8 cellular contexts compared by ENCODE assay signal in the genomic region with DNA sequence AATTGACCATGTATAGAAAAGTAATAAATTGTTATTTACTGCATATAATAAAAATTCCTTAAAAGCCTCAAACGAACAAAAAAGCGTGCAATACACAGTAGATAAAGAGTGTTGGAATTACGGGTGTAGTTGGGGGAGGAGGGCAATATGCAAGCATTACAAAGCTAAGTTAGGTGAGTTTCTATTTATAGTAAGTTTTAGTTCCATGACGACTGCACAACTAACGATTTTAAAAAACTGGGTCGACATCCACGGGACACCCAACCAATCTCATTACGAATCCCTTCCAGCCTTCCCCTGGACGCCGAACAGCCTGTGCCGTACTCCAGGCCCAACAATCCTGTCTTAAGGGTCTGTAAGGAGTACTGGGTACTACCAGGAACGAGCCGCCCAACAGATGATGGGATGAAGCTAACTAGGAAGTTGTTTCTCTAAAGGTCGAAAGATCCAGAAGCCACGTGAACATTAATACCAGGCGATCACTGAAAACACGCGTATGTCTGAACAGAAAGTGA. TPM values are rescaled to one million over a fixed set of nuclear protein-coding genes. Genes with fewer than 3 reads are reported as not detected.
A peak's percentile ranks its signal among the peaks of the same experiment; 100 is the strongest.
DNase-seq lines count a peak whose midpoint lies in the region; ATAC-seq, FAIRE-seq and TF ChIP-seq lines count a peak whose summit lies in the region.

No MANE protein-coding gene starts in this region.

- FAIRE-seq in H1 (lab: Jason Lieb, UNC), result no peak

- H4K5ac ChIP-seq in H1 (ENCODE audit: insufficient read length, low read depth, low read length), result no peak overlapping the region

- no peaks in the 10 kb centered on the region for H3K27me3 Mint-ChIP-seq in neural crest cell (ENCODE audit: low read depth)

- no peak for TF ChIP-seq RAD21 in H1 (IDR thresholded peaks at IDR 0.05 in 1 of 2, conservative IDR thresholded peaks at IDR 0.05 in 1 of 2; ENCODE audit: low read depth in 2 of 2, low read length in 2 of 2)

- H3K14ac ChIP-seq in H1 (ENCODE audit: insufficient read length), result no peak overlapping the region

- peaks cover 31% of the 10 kb centered on the region for H3K36me3 ChIP-seq in OCI-LY3 (replicated peaks; ENCODE audit: low read depth, low read length)
- peaks cover 2 to 16% (median 6%) of the 10 kb centered on the region in 4 experiments; a peak in 4 of 8 replicates for H3K36me3 ChIP-seq in H1 (ENCODE audit: control insufficient read depth in 2 of 4, insufficient read depth in 4 of 4, low read length in 3 of 4)
- H3K36me3 ChIP-seq in adrenal gland (replicated peaks in 1 of 2), result no peaks in the 10 kb centered on the region

- no peak overlapping the region for H3K23ac ChIP-seq in H1 (ENCODE audit: insufficient read length)

- no peak overlapping the region for H2AFZ ChIP-seq in OCI-LY3 (ENCODE audit: low read depth, low read length)
- H2AFZ ChIP-seq in H1 (ENCODE audit: low read length), result no peak overlapping the region; the same call in 1 of the 2 replicates

- no peak overlapping the region for H2AK5ac ChIP-seq in H1 (ENCODE audit: low read depth, low read length)

- H3K9me3 ChIP-seq in OCI-LY3 (ENCODE audit: insufficient read depth, low read length) (no peaks in the 10 kb centered on the region), H1 (ENCODE audit: insufficient read depth in 2 of 2, low read depth in 1 of 2, low read length in 1 of 2) (no peaks in the 10 kb centered on the region), adrenal gland (replicated peaks in 1 of 3) (no peaks in the 10 kb centered on the region)

- DNase-seq in ACHN (peak; percentile 20), H1 (ENCODE audit: low read depth in 1 of 2, low spot score in 2 of 2) (no peak), neural crest cell (ENCODE audit: low read depth, low spot score) (no peak), SKM-1 (lab: John Stamatoyannopoulos, UW; ENCODE audit: unreplicated experiment) (no peak), caudate nucleus (lab: John Stamatoyannopoulos, UW) (no peak), adrenal gland (no peak)

- no peak overlapping the region for H3K4ac ChIP-seq in H1 (replicated peaks; ENCODE audit: insufficient read length, low read depth, low read length)

- peak overlapping the region; percentile 91 for H3K4me3 Mint-ChIP-seq in neural crest cell

- H2BK5ac ChIP-seq in H1 (ENCODE audit: low read depth, low read length), result peak overlapping the region; percentile 52; the same call in 1 of the 2 replicates

- no peak overlapping the region for H4K91ac ChIP-seq in H1 (replicated peaks; ENCODE audit: insufficient read length, low read length)

- H2BK120ac ChIP-seq in H1 (replicated peaks; ENCODE audit: low read depth, low read length), result no peak overlapping the region

- POLR2A ChIA-PET in H1 (lab: Charles Lee; ENCODE audit: partially characterized antibody), result interaction anchor here (0.9 to 1.9 kb wide), 5 partner anchors 9 to 320 kb away, joined by 3 to 5 read pairs (median 4); a partner anchor contains a TSS

- no peaks in the 10 kb centered on the region for H3K27me3 ChIP-seq in OCI-LY3 (ENCODE audit: low read depth, low read length)
- H3K27me3 ChIP-seq in H1 (replicated peaks in 1 of 4; ENCODE audit: control insufficient read depth in 3 of 4, extremely low read depth in 1 of 4, insufficient read depth in 3 of 4, low read length in 3 of 4), result no peaks in the 10 kb centered on the region
- H3K27me3 ChIP-seq in adrenal gland, result no peaks in the 10 kb centered on the region

- peak overlapping the region; percentile 92 for H3K27ac Mint-ChIP-seq in neural crest cell (ENCODE audit: unreplicated experiment)

- CTCF ChIA-PET in H1 (lab: Charles Lee; ENCODE audit: partially characterized antibody), result interaction anchor here (1.2 to 2.7 kb wide), 7 partner anchors 8 to 755 kb away, joined by 3 to 13 read pairs (median 5); no protein-coding TSS in a partner anchor

- H3K4me1 ChIP-seq in OCI-LY3 (ENCODE audit: low read length), result peaks cover 34% of the 10 kb centered on the region
- H3K4me1 ChIP-seq in H1 (replicated peaks in 1 of 4; ENCODE audit: control insufficient read depth in 3 of 4, insufficient read depth in 4 of 4, low read length in 3 of 4), result 0 out of 7 replicates have a peak, but pooled peaks cover 0 to 2% (median 0%) of the 10 kb centered on the region in 4 experiments
- peaks cover 5 to 13% of the 10 kb centered on the region in 2 donors for H3K4me1 ChIP-seq in adrenal gland (replicated peaks in 1 of 2)

- H3K36me3 Mint-ChIP-seq in neural crest cell (ENCODE audit: low read depth), result no peaks in the 10 kb centered on the region

- 16% methylated on average over 18 of the region's 18 CpGs; no CpG with 5 or more reads in 1 of the 2 experiments for WGBS in H1 (ENCODE audit: extremely low coverage in 1 of 2, insufficient coverage in 1 of 2, insufficient read length in 1 of 2, insufficient replicate concordance in 2 of 2, low coverage in 1 of 2, low lambda C conversion rate in 2 of 2, missing lambda C conversion rate in 1 of 2), 2 experiments
- 4 to 6% (median 4%) methylated on average over 18 of the region's 18 CpGs for WGBS in adrenal gland, 4 donors

- no peak overlapping the region for H3K56ac ChIP-seq in H1 (replicated peaks; ENCODE audit: insufficient read length, low read depth, low read length)

- no peak for TF ChIP-seq POLR2A in H1 (IDR thresholded peaks at IDR 0.05; ENCODE audit: control extremely low read depth in 1 of 2, low read depth in 2 of 2, low read length in 2 of 2)
- no peak for TF ChIP-seq POLR2A in adrenal gland (IDR thresholded peaks at IDR 0.05)

- H3K4me2 ChIP-seq in OCI-LY3 (ENCODE audit: low read length) (peak overlapping the region; percentile 72), H1 (ENCODE audit: insufficient read depth in 1 of 2, low read depth in 2 of 2, low read length in 2 of 2) (peak overlapping the region; percentile 79 to 94)

- no peak overlapping the region for H2BK20ac ChIP-seq in H1 (ENCODE audit: low read length)

- H3K4me3 ChIP-seq in OCI-LY3 (ENCODE audit: low read length) (peak overlapping the region; percentile 95), H1 (ENCODE audit: extremely low read depth in 1 of 4, insufficient read depth in 2 of 4, low read depth in 3 of 4, low read length in 4 of 4) (peak overlapping the region; percentile 86 to 98 (median 94)), adrenal gland (peak overlapping the region in 2 of 4 donors; percentile 38 to 62)

- no peak overlapping the region; the same call in 1 of the 2 replicates for H3K18ac ChIP-seq in H1 (ENCODE audit: extremely low read depth, low read length)

- intact Hi-C loops in adrenal gland (cut with DNase I), result no loop called here

- H2BK12ac ChIP-seq in H1 (ENCODE audit: low read depth, low read length), result no peak overlapping the region

- H3K23me2 ChIP-seq in H1 (ENCODE audit: low read depth, low read length), result peaks cover 7% of the 10 kb centered on the region

- no peaks in the 10 kb centered on the region for H3K9me3 Mint-ChIP-seq in neural crest cell

- H3K79me2 ChIP-seq in OCI-LY3 (ENCODE audit: low read length) (peaks cover 56% of the 10 kb centered on the region), H1 (ENCODE audit: control insufficient read depth in 1 of 2, insufficient read depth in 2 of 2, low read length in 2 of 2) (peaks cover 4 to 34% of the 10 kb centered on the region in 2 experiments)

- H2BK15ac ChIP-seq in H1 (ENCODE audit: low read length), result no peak overlapping the region

- H4K20me1 ChIP-seq in OCI-LY3 (ENCODE audit: insufficient read depth, low read length) (no peaks in the 10 kb centered on the region), H1 (replicated peaks in 1 of 2; ENCODE audit: control insufficient read depth in 1 of 2, insufficient read depth in 2 of 2, low read length in 2 of 2) (peaks cover 0 to 3% of the 10 kb centered on the region in 2 experiments)

- TF ChIP-seq CTCF in OCI-LY3 (IDR thresholded peaks at IDR 0.05; ENCODE audit: low read depth, low read length) (no peak), H1 (IDR thresholded peaks at IDR 0.05; ENCODE audit: control extremely low read depth in 1 of 3, insufficient read depth in 1 of 3, low read depth in 1 of 3, low read length in 3 of 3) (no peak), neural crest cell (conservative IDR thresholded peaks at IDR 0.05) (no peak), adrenal gland (IDR thresholded peaks at IDR 0.05) (no peak)

- H4K8ac ChIP-seq in H1 (ENCODE audit: extremely low read depth, insufficient read depth, low read length), result peak overlapping the region; percentile 96

- peak overlapping the region; percentile 98 for H3K27ac ChIP-seq in OCI-LY3 (ENCODE audit: low read length)
- H3K27ac ChIP-seq in H1 (ENCODE audit: low read depth, low read length), result peak overlapping the region; percentile 55
- H3K27ac ChIP-seq in caudate nucleus (ENCODE audit: low read depth, low read length), result no peak overlapping the region
- no peak overlapping the region for H3K27ac ChIP-seq in adrenal gland

- no peak for TF ChIP-seq EP300 in H1 (IDR thresholded peaks at IDR 0.05; ENCODE audit: borderline replicate concordance in 1 of 2, low read depth in 2 of 2, low read length in 2 of 2)

- H3K79me1 ChIP-seq in H1 (ENCODE audit: low read depth, low read length), result no peaks in the 10 kb centered on the region

- in situ Hi-C loops in ACHN (cut with HindIII; ENCODE audit: low pct_ligation_motif_present, low pct_unique_long_range_greater_than_20kb, low sequenced_read_pairs), result no loop called here

- H3K9ac ChIP-seq in OCI-LY3 (ENCODE audit: low read length) (peak overlapping the region; percentile 91), H1 (replicated peaks in 1 of 4; ENCODE audit: extremely low read depth in 1 of 4, low read depth in 3 of 4, low read length in 3 of 4) (peak overlapping the region; percentile 68 to 96 (median 88))

- peak; percentile 0 for ATAC-seq in GM18502 (IDR thresholded peaks at IDR 0.05; ENCODE audit: poor library complexity, unreplicated experiment)

- peaks cover 17% of the 10 kb centered on the region for H3K4me1 Mint-ChIP-seq in neural crest cell

RNA-seq across cellular contexts. Expression of a gene that starts 0.7 kb away (rescaled TPM):
- total RNA-seq in H1 (2021; fragmentation: NEBNext Ultra II Directional; extraction: Animal tissue kit (Norgen Biotek cat#: 25700)), result 15.3 and 16.1 TPM in 2 replicates
- 2.5 and 3.6 TPM in 2 replicates for polyA plus RNA-seq in H1 (2011; rRNA removed)
- polyA plus RNA-seq in H1 (2011; cell fraction: cytosol; rRNA removed), result 5.1 TPM
- 5.7 TPM for polyA plus RNA-seq in H1 (2011; cell fraction: nucleus; rRNA removed)
- 7.4 to 11.7 TPM (median 9.7 TPM) in 4 replicates for polyA plus RNA-seq in H1 (2012, experiment 1 of 2)
- 0.29 TPM for polyA plus RNA-seq in H1 (2012, experiment 2 of 2)
- 6.4 TPM for polyA plus RNA-seq in H1 (2013, experiment 1 of 2)
- 5.6 TPM for polyA plus RNA-seq in H1 (2013, experiment 2 of 2)
- 15.4 and 20.9 TPM in 2 replicates for polyA minus RNA-seq in H1 (2011; rRNA and poly(A)+ RNA removed)
- 17.8 TPM for polyA minus RNA-seq in H1 (2011; cell fraction: cytosol; rRNA and poly(A)+ RNA removed)
- 39.4 TPM for polyA minus RNA-seq in H1 (2011; cell fraction: nucleus; rRNA and poly(A)+ RNA removed)
- total RNA-seq in neural crest cell, result 16.9 and 17.8 TPM in 2 replicates
- under 1 TPM; 0.06 to 0.81 (median 0.38) TPM for total RNA-seq in adrenal gland
- under 1 TPM; 0.24 to 0.64 (median 0.59) TPM for polyA plus RNA-seq in adrenal gland

RNA-seq across cellular contexts. Expression of a gene that starts 22.6 kb away (rescaled TPM):
- not detected in 2 replicates for total RNA-seq in H1 (2021; fragmentation: NEBNext Ultra II Directional; extraction: Animal tissue kit (Norgen Biotek cat#: 25700))
- polyA plus RNA-seq in H1 (2011; rRNA removed), result not detected in 2 replicates
- not detected for polyA plus RNA-seq in H1 (2011; cell fraction: cytosol; rRNA removed)
- not detected for polyA plus RNA-seq in H1 (2011; cell fraction: nucleus; rRNA removed)
- not detected in 4 replicates for polyA plus RNA-seq in H1 (2012, experiment 1 of 2)
- not detected for polyA plus RNA-seq in H1 (2012, experiment 2 of 2)
- polyA plus RNA-seq in H1 (2013, experiment 1 of 2), result not detected
- not detected for polyA plus RNA-seq in H1 (2013, experiment 2 of 2)
- polyA minus RNA-seq in H1 (2011; rRNA and poly(A)+ RNA removed), result 0.25 TPM in 1 of 2 replicates, not detected in the other
- polyA minus RNA-seq in H1 (2011; cell fraction: cytosol; rRNA and poly(A)+ RNA removed), result not detected
- not detected for polyA minus RNA-seq in H1 (2011; cell fraction: nucleus; rRNA and poly(A)+ RNA removed)
- not detected in 2 replicates for total RNA-seq in neural crest cell
- total RNA-seq in adrenal gland, result not detected
- polyA plus RNA-seq in adrenal gland, result not detected

RNA-seq across cellular contexts. Expression of a gene that starts 48.1 kb away (rescaled TPM):
- total RNA-seq in H1 (2021; fragmentation: NEBNext Ultra II Directional; extraction: Animal tissue kit (Norgen Biotek cat#: 25700)), result 0.06 TPM in 1 of 2 replicates, not detected in the other
- polyA plus RNA-seq in H1 (2011; rRNA removed) (0.03 and 0.05 TPM in 2 replicates), adrenal gland (under 1 TPM; under 0.01 to 0.26 (median 0.08) TPM)
- 0.04 TPM for polyA plus RNA-seq in H1 (2011; cell fraction: cytosol; rRNA removed)
- polyA plus RNA-seq in H1 (2011; cell fraction: nucleus; rRNA removed), result 0.07 TPM
- polyA plus RNA-seq in H1 (2012, experiment 1 of 2), result 0.03 to 0.05 TPM (median 0.05 TPM) in 3 of 4 replicates, not detected in the other
- polyA plus RNA-seq in H1 (2012, experiment 2 of 2), result not detected
- 0.02 TPM for polyA plus RNA-seq in H1 (2013, experiment 1 of 2)
- polyA plus RNA-seq in H1 (2013, experiment 2 of 2), result 0.04 TPM
- 0.22 and 0.25 TPM in 2 replicates for polyA minus RNA-seq in H1 (2011; rRNA and poly(A)+ RNA removed)
- not detected for polyA minus RNA-seq in H1 (2011; cell fraction: cytosol; rRNA and poly(A)+ RNA removed)
- not detected for polyA minus RNA-seq in H1 (2011; cell fraction: nucleus; rRNA and poly(A)+ RNA removed)
- total RNA-seq in neural crest cell (not detected in 2 replicates), adrenal gland (under 1 TPM in 3 of 8 donors, not detected in 5; 0.04 to 0.10 (median 0.09) TPM)

Comparison
In these comparisons a context has a peak if more than half of its experiments do, and no peak if none do; other contexts are left out.
1. H3K27ac ChIP-seq: peak in OCI-LY3 (single experiment) and H1 (single experiment); none in caudate nucleus (single experiment) and adrenal gland (0 of 5).